ENCODE assay signal across 18 cellular contexts in genomic region chr12:65642006-65642695, GRCh38.
"Had no signal": no experiment of that assay in that cellular context is flagged by ENCODE, and none has a peak within 500 bp of the region (broad histone marks: within the 10 kb centered on the region; RNA-seq: fewer than 3 reads in every experiment).

No MANE protein-coding gene starts in this region.

- H3K9me3 ChIP-seq: colonic mucosa, gastrocnemius medialis, heart right ventricle, sigmoid colon, spleen, stomach, testis had no signal

- H3K79me2 ChIP-seq: parathyroid adenoma had no signal

- ATAC-seq: gastrocnemius medialis; heart right ventricle; left colon; naive thymus-derived CD4-positive, alpha-beta T cell had no signal

- H3K36me3 ChIP-seq: colonic mucosa, gastrocnemius medialis, heart right ventricle, sigmoid colon, spleen, stomach had no signal

- DNase-seq: activated CD4-positive, alpha-beta T cell treated with anti-CD3 and anti-CD28 coated beads for 1 hour; activated CD4-positive, alpha-beta T cell treated with anti-CD3 and anti-CD28 coated beads, Interleukin-2, amount 50 U/mL, for 48 hours; activated naive CD4-positive, alpha-beta T cell treated with anti-CD3 and anti-CD28 coated beads, Interleukin-2, amount 50 U/mL, for 16 hours; activated T-cell treated with anti-CD3 and anti-CD28 coated beads, Interleukin-2, amount 50 U/mL, for 1 hour; colonic mucosa; effector CD4-positive, alpha-beta T cell; gastrocnemius medialis; heart right ventricle; left colon; naive thymus-derived CD4-positive, alpha-beta T cell; sigmoid colon; spleen; stimulated activated CD4-positive, alpha-beta T cell treated with anti-CD3 and anti-CD28 coated beads, Interleukin-1b, Interleukin-23, amount 100 ng/mL, for 48 hours; stomach; testis had no signal

- H3K27ac ChIP-seq: colonic mucosa, gastrocnemius medialis, heart right ventricle, parathyroid adenoma, sigmoid colon, spleen, stomach, testis, VCaP had no signal

- H2AFZ ChIP-seq: parathyroid adenoma had no signal

- H3K27me3 ChIP-seq: colonic mucosa, gastrocnemius medialis, sigmoid colon, spleen, stomach, testis had no signal

- H3K9ac ChIP-seq: parathyroid adenoma had no signal

- H3K4me1 ChIP-seq: colonic mucosa, gastrocnemius medialis, heart right ventricle, parathyroid adenoma, sigmoid colon, spleen, stomach, testis had no signal

- H3K4me3 ChIP-seq: colonic mucosa, gastrocnemius medialis, heart right ventricle, lung, sigmoid colon, spleen, stomach, testis had no signal
